Comparison of ENCODE assay signal across 1 cellular context in genomic region chr12:8647968-8648367, GRCh38.
TF ChIP-seq lines count a peak whose summit lies in the region.

No MANE protein-coding gene starts in this region.

TF ChIP-seq in GM12878, 131 proteins besides CTCF, POLR2A, EP300 and RAD21:
- TF ChIP-seq NR2C1 (IDR thresholded peaks at IDR 0.05), result no peak
- no peak for TF ChIP-seq PKNOX1 (IDR thresholded peaks at IDR 0.05)
- no peak for TF ChIP-seq CBX5 (IDR thresholded peaks at IDR 0.05; ENCODE audit: low read depth)
- TF ChIP-seq NR2C2 (IDR thresholded peaks at IDR 0.05; ENCODE audit: borderline replicate concordance, control insufficient read depth, insufficient read length, low read depth), result no peak
- no peak for TF ChIP-seq MEF2B (IDR thresholded peaks at IDR 0.05; ENCODE audit: partially characterized antibody, poor library complexity, severe bottlenecking)
- no peak for TF ChIP-seq WRNIP1 (IDR thresholded peaks at IDR 0.05; ENCODE audit: borderline replicate concordance, low read depth, low read length)
- no peak for TF ChIP-seq CEBPZ (IDR thresholded peaks at IDR 0.05; ENCODE audit: low read depth, low read length)
- no peak for TF ChIP-seq ZBTB11 (CRISPR knock-in tag; IDR thresholded peaks at IDR 0.05)
- TF ChIP-seq ATF7 (IDR thresholded peaks at IDR 0.05; ENCODE audit: low read depth), result no peak
- no peak for TF ChIP-seq SUPT20H (IDR thresholded peaks at IDR 0.05; ENCODE audit: borderline replicate concordance, control insufficient read depth, low read depth, low read length)
- TF ChIP-seq NFYA (IDR thresholded peaks at IDR 0.05; ENCODE audit: borderline replicate concordance, low read depth, low read length), result no peak
- TF ChIP-seq CHD4 (IDR thresholded peaks at IDR 0.05), result no peak
- no peak for TF ChIP-seq STAT1 (conservative IDR thresholded peaks at IDR 0.05)
- TF ChIP-seq TCF7 (IDR thresholded peaks at IDR 0.05; ENCODE audit: borderline replicate concordance), result no peak
- TF ChIP-seq LARP7 (IDR thresholded peaks at IDR 0.05), result no peak
- TF ChIP-seq ZBTB40 (IDR thresholded peaks at IDR 0.05; ENCODE audit: borderline replicate concordance), result no peak
